In genomic region chr2:172097557-172098131, GRCh38 we compare ENCODE assay signal across 12 cellular contexts. TPM values are rescaled to one million over a fixed set of nuclear protein-coding genes. Genes with fewer than 3 reads are reported as not detected.
DNase-seq lines count a peak whose midpoint lies in the region; ATAC-seq, FAIRE-seq and TF ChIP-seq lines count a peak whose summit lies in the region.
"Had no signal": no experiment of that assay in that cellular context is flagged by ENCODE, and none has a peak within 500 bp of the region (broad histone marks: within the 10 kb centered on the region; RNA-seq: fewer than 3 reads in every experiment).

No MANE protein-coding gene starts in this region.

- no peaks in the 10 kb centered on the region for H3K79me2 ChIP-seq in HepG2 (ENCODE audit: insufficient read depth, low read length)

- H3K9me3 ChIP-seq in HepG2 (ENCODE audit: low read length) = no peaks in the 10 kb centered on the region
- no peaks in the 10 kb centered on the region for H3K9me3 ChIP-seq in right lobe of liver
- H3K9me3 ChIP-seq: adrenal gland had no signal

- H3K27me3 ChIP-seq in HepG2 (ENCODE audit: control insufficient read depth in 1 of 2, insufficient read depth in 2 of 2, low read length in 2 of 2) (peaks cover 20 to 76% of the 10 kb centered on the region in 2 experiments), right lobe of liver (peaks cover 46 to 91% of the 10 kb centered on the region in 2 donors)

- H3K27ac Mint-ChIP-seq in type B pancreatic cell = peak overlapping the region; percentile 79

- H3K4me3 ChIP-seq in HepG2 (replicated peaks in 1 of 3; ENCODE audit: insufficient read depth in 1 of 3, low read depth in 2 of 3, low read length in 3 of 3) (peak overlapping the region; percentile 60 to 77 (median 61); a peak in 5 of 6 replicates), right lobe of liver (no peak overlapping the region)

- H3K36me3 ChIP-seq in HepG2 (replicated peaks in 1 of 2; ENCODE audit: control insufficient read depth in 1 of 2, insufficient read depth in 2 of 2, low read length in 2 of 2) (no peaks in the 10 kb centered on the region), right lobe of liver (no peaks in the 10 kb centered on the region)
- H3K36me3 ChIP-seq: adrenal gland had no signal

- peaks cover 5% of the 10 kb centered on the region for H3K36me3 Mint-ChIP-seq in type B pancreatic cell
- H3K36me3 Mint-ChIP-seq: T-cell had no signal

- TF ChIP-seq CTCF in HepG2 (CRISPR knock-in tag; IDR thresholded peaks at IDR 0.05) = no peak
- TF ChIP-seq CTCF in right lobe of liver (IDR thresholded peaks at IDR 0.05) = no peak
- TF ChIP-seq CTCF in type B pancreatic cell (conservative IDR thresholded peaks at IDR 0.05) = no peak
- TF ChIP-seq CTCF in omental fat pad (IDR thresholded peaks at IDR 0.05) = no peak

- no peak for FAIRE-seq in HepG2 (lab: Jason Lieb, UNC)

- ATAC-seq in HepG2 = no peak
- no peak for ATAC-seq in right lobe of liver
- no peak for ATAC-seq in omental fat pad (ENCODE audit: low FRiP score)
- ATAC-seq in GM21723 (IDR thresholded peaks at IDR 0.05; ENCODE audit: unreplicated experiment) = no peak
- ATAC-seq: T-cell had no signal

- no peak overlapping the region for H2AFZ ChIP-seq in HepG2 (ENCODE audit: low read length)

- H3K4me2 ChIP-seq in HepG2 (ENCODE audit: low read depth, low read length) = peak overlapping the region; percentile 93

- DNase-seq in HepG2 (ENCODE audit: low spot score) (no peak), right lobe of liver (no peak), NCI-H1105 treated with DMSO at 0.1 percent for 48 hours (lab: John Stamatoyannopoulos, UW) (peak; percentile 55), epithelial cell of prostate (ENCODE audit: low read depth, low spot score) (no peak), type B pancreatic cell (ENCODE audit: extremely low spot score, unreplicated experiment) (no peak), omental fat pad (ENCODE audit: low spot score) (no peak)
- DNase-seq in activated CD8-positive, alpha-beta memory T cell treated with anti-CD3 and anti-CD28 coated beads, Interleukin-2, amount 50 U/mL, for 48 hours = no peak
- DNase-seq: NCI-H1436 had no signal

- peaks cover 6% of the 10 kb centered on the region; the same call in 1 of the 2 replicates for H4K20me1 ChIP-seq in HepG2 (ENCODE audit: insufficient read depth, low read length)

- in situ Hi-C loops in HepG2 (cut with HindIII; ENCODE audit: extremely low pct_ligation_motif_present, low pct_unique_long_range_greater_than_20kb) = no loop called here

- H3K9me3 Mint-ChIP-seq in type B pancreatic cell = no peaks in the 10 kb centered on the region
- H3K9me3 Mint-ChIP-seq: T-cell had no signal

- POLR2A ChIA-PET in HepG2 (lab: Yijun Ruan, JAX) = interaction anchor here (1.3 to 2.0 kb wide), 3 partner anchors 11 to 46 kb away, joined by 3 to 16 read pairs (median 7); partner anchors contain the start of gene DLX1

- peak overlapping the region; percentile 87 for H3K4me3 Mint-ChIP-seq in type B pancreatic cell

- TF ChIP-seq POLR2A in HepG2 (IDR thresholded peaks at IDR 0.05; ENCODE audit: insufficient read depth in 1 of 2, low read depth in 2 of 2, low read length in 2 of 2) (no peak), right lobe of liver (IDR thresholded peaks at IDR 0.05) (no peak)

- no TSS peak for BruUV-seq in HepG2 (replicated peaks; lab: Mats Ljungman, UMichigan)

- H3K4me1 ChIP-seq in HepG2 (ENCODE audit: insufficient read depth, low read length) = peaks cover 65% of the 10 kb centered on the region
- peaks cover 0 to 48% (median 8%) of the 10 kb centered on the region in 4 donors for H3K4me1 ChIP-seq in right lobe of liver

- peaks cover 80% of the 10 kb centered on the region for H3K27me3 Mint-ChIP-seq in type B pancreatic cell

- 17% methylated on average over 9 of the region's 9 CpGs for WGBS in HepG2 (ENCODE audit: low lambda C conversion rate)
- WGBS in right lobe of liver (ENCODE audit: insufficient coverage, low coverage, low lambda C conversion rate, missing lambda C conversion rate) = 38% methylated on average over 8 of the region's 9 CpGs

- H3K27ac ChIP-seq in HepG2 (ENCODE audit: extremely low read length, insufficient read depth, low read length) (no peak overlapping the region), right lobe of liver (no peak overlapping the region), epithelial cell of prostate (peak overlapping the region; percentile 96)

- TF ChIP-seq RAD21 in HepG2 (CRISPR knock-in tag; IDR thresholded peaks at IDR 0.05) = no peak

- intact Hi-C loops in HepG2 (cut with micrococcal nuclease; ENCODE audit: unreplicated experiment) (no loop called here), right lobe of liver (cut with DNase I) (no loop called here)

- CTCF ChIA-PET in HepG2 (lab: Yijun Ruan, JAX; ENCODE audit: low intra/inter-chr PET ratio, low total read pairs) = no interaction called here

- TF ChIP-seq EP300 in HepG2 (IDR thresholded peaks at IDR 0.05; ENCODE audit: low read depth in 2 of 2, low read length in 2 of 2) (no peak), HepG2 (CRISPR knock-in tag; IDR thresholded peaks at IDR 0.05; ENCODE audit: borderline replicate concordance) (no peak)

- peaks cover 16% of the 10 kb centered on the region for H3K4me1 Mint-ChIP-seq in type B pancreatic cell (ENCODE audit: unreplicated experiment)

- H3K9ac ChIP-seq in HepG2 (ENCODE audit: insufficient read depth, low read depth, low read length) = no peak overlapping the region

TF ChIP-seq in HepG2, 621 proteins besides CTCF, POLR2A, EP300 and RAD21 (continues in another document):
- no peak for TF ChIP-seq POLR2AphosphoS5 (IDR thresholded peaks at IDR 0.05; ENCODE audit: low read depth, low read length)
- no peak for TF ChIP-seq KDM5B (CRISPR knock-in tag; IDR thresholded peaks at IDR 0.05; ENCODE audit: borderline replicate concordance)
- TF ChIP-seq BRD4 (CRISPR knock-in tag; IDR thresholded peaks at IDR 0.05) = no peak
- no peak for TF ChIP-seq ZNF44 (CRISPR knock-in tag; IDR thresholded peaks at IDR 0.05)

RNA-seq across cellular contexts. Expression of gene DLX2, which starts 5.1 kb away (rescaled TPM):
- 0.15 TPM in 1 of 2 replicates, not detected in the other for total RNA-seq in HepG2 (2016; rRNA removed; fragmentation: Illumina TruSeq; extraction: Trizol)
- 0.09 TPM in 1 of 2 replicates, not detected in the other for total RNA-seq in HepG2 (2016; cell fraction: cytosol; rRNA removed; fragmentation: Illumina TruSeq; extraction: Trizol; ENCODE audit: low read depth)
- total RNA-seq in HepG2 (2016; cell fraction: insoluble cytoplasmic fraction; rRNA removed; fragmentation: Illumina TruSeq; extraction: Trizol) = 0.09 TPM in 1 of 2 replicates, not detected in the other
- 0.06 and 0.17 TPM in 2 replicates for total RNA-seq in HepG2 (2016; cell fraction: membrane; rRNA removed; fragmentation: Illumina TruSeq; extraction: Trizol)
- total RNA-seq in HepG2 (2016; cell fraction: nucleus; rRNA removed; fragmentation: Illumina TruSeq; extraction: Trizol) = not detected in 2 replicates
- polyA plus RNA-seq in HepG2 (2011; rRNA removed) = 0.07 TPM in 2 replicates
- 0.04 and 0.05 TPM in 2 replicates for polyA plus RNA-seq in HepG2 (2011; cell fraction: cytosol; rRNA removed)
- polyA plus RNA-seq in HepG2 (2011; cell fraction: nucleus; rRNA removed) = 0.29 and 0.59 TPM in 2 replicates
- 0.17 and 0.25 TPM in 2 replicates for polyA plus RNA-seq in HepG2 (2012)
- polyA plus RNA-seq in HepG2 (2016; cell fraction: cytosol; fragmentation: Illumina TruSeq; extraction: Trizol; ENCODE audit: low read depth) = 0.07 and 0.12 TPM in 2 replicates
- 0.25 and 0.37 TPM in 2 replicates for polyA plus RNA-seq in HepG2 (2016; cell fraction: insoluble cytoplasmic fraction; fragmentation: Illumina TruSeq; extraction: Trizol; ENCODE audit: low read depth)
- polyA plus RNA-seq in HepG2 (2016; cell fraction: membrane; fragmentation: Illumina TruSeq; extraction: Trizol; ENCODE audit: low read depth) = 0.21 and 0.24 TPM in 2 replicates
- 0.36 and 0.59 TPM in 2 replicates for polyA plus RNA-seq in HepG2 (2016; cell fraction: nucleus; fragmentation: Illumina TruSeq; extraction: Trizol; ENCODE audit: insufficient read depth, low read depth)
- polyA minus RNA-seq in HepG2 (2011; rRNA and poly(A)+ RNA removed; ENCODE audit: low replicate concordance) = 0.07 and 0.10 TPM in 2 replicates
- 0.20 and 0.44 TPM in 2 replicates for polyA minus RNA-seq in HepG2 (2011; cell fraction: cytosol; rRNA and poly(A)+ RNA removed)
- polyA minus RNA-seq in HepG2 (2011; cell fraction: nucleus; rRNA and poly(A)+ RNA removed) = not detected in 2 replicates
- not detected for total RNA-seq in right lobe of liver
- 4.3 and 6.9 TPM in 2 replicates for total RNA-seq in type B pancreatic cell (ENCODE audit: low replicate concordance)
- not detected for total RNA-seq in omental fat pad

RNA-seq across cellular contexts. Expression of gene DLX1, which starts 12.3 kb away (rescaled TPM):
- total RNA-seq in HepG2 (2016; rRNA removed; fragmentation: Illumina TruSeq; extraction: Trizol) (0.18 TPM in 1 of 2 replicates, not detected in the other), right lobe of liver (not detected), type B pancreatic cell (ENCODE audit: low replicate concordance) (0.59 and 10.0 TPM in 2 replicates), omental fat pad (under 1 TPM in 1 of 4 donors, not detected in 3; 0.09 TPM)
- not detected in 2 replicates for total RNA-seq in HepG2 (2016; cell fraction: cytosol; rRNA removed; fragmentation: Illumina TruSeq; extraction: Trizol; ENCODE audit: low read depth)
- total RNA-seq in HepG2 (2016; cell fraction: insoluble cytoplasmic fraction; rRNA removed; fragmentation: Illumina TruSeq; extraction: Trizol) = 0.13 and 0.52 TPM in 2 replicates
- 0.09 TPM in 1 of 2 replicates, not detected in the other for total RNA-seq in HepG2 (2016; cell fraction: membrane; rRNA removed; fragmentation: Illumina TruSeq; extraction: Trizol)
- 0.25 and 0.37 TPM in 2 replicates for total RNA-seq in HepG2 (2016; cell fraction: nucleus; rRNA removed; fragmentation: Illumina TruSeq; extraction: Trizol)
- polyA plus RNA-seq in HepG2 (2011; rRNA removed) = 0.69 and 0.86 TPM in 2 replicates
- 0.40 and 0.47 TPM in 2 replicates for polyA plus RNA-seq in HepG2 (2011; cell fraction: cytosol; rRNA removed)
- 3.0 and 3.7 TPM in 2 replicates for polyA plus RNA-seq in HepG2 (2011; cell fraction: nucleus; rRNA removed)
- 0.32 and 0.51 TPM in 2 replicates for polyA plus RNA-seq in HepG2 (2012)
- 0.19 TPM in 1 of 2 replicates, not detected in the other for polyA plus RNA-seq in HepG2 (2016; cell fraction: cytosol; fragmentation: Illumina TruSeq; extraction: Trizol; ENCODE audit: low read depth)
- 0.27 and 0.41 TPM in 2 replicates for polyA plus RNA-seq in HepG2 (2016; cell fraction: insoluble cytoplasmic fraction; fragmentation: Illumina TruSeq; extraction: Trizol; ENCODE audit: low read depth)
- polyA plus RNA-seq in HepG2 (2016; cell fraction: membrane; fragmentation: Illumina TruSeq; extraction: Trizol; ENCODE audit: low read depth) = 0.09 and 0.16 TPM in 2 replicates
- 0.94 TPM in 1 of 2 replicates, not detected in the other for polyA plus RNA-seq in HepG2 (2016; cell fraction: nucleus; fragmentation: Illumina TruSeq; extraction: Trizol; ENCODE audit: insufficient read depth, low read depth)
- polyA minus RNA-seq in HepG2 (2011; rRNA and poly(A)+ RNA removed; ENCODE audit: low replicate concordance) = 0.89 and 1.8 TPM in 2 replicates
- polyA minus RNA-seq in HepG2 (2011; cell fraction: cytosol; rRNA and poly(A)+ RNA removed) = 0.40 and 1.1 TPM in 2 replicates
- polyA minus RNA-seq in HepG2 (2011; cell fraction: nucleus; rRNA and poly(A)+ RNA removed) = 1.8 and 2.2 TPM in 2 replicates
- total RNA-seq: fibroblast of villous mesenchyme, T-cell had no signal

Comparison
In these comparisons a context has a peak if more than half of its experiments do, and no peak if none do; other contexts are left out.
1. H3K4me3 ChIP-seq: peak in HepG2 (3 of 3); none in right lobe of liver (0 of 3).